ENCODE assay signal across 8 cellular contexts in genomic region chr11:30914143-30914762, GRCh38.
A peak's percentile ranks its signal among the peaks of the same experiment; 100 is the strongest.
DNase-seq lines count a peak whose midpoint lies in the region; ATAC-seq, FAIRE-seq and TF ChIP-seq lines count a peak whose summit lies in the region.

No MANE protein-coding gene starts in this region.

- H4K20me1 ChIP-seq in HCT116 (ENCODE audit: insufficient read depth) (no peaks in the 10 kb centered on the region), HepG2 (ENCODE audit: insufficient read depth, low read length) (no peaks in the 10 kb centered on the region)

- H3K9me3 ChIP-seq in HCT116 (ENCODE audit: control insufficient read depth in 1 of 2, insufficient read depth in 1 of 2, low read depth in 1 of 2, low read length in 2 of 2) (no peaks in the 10 kb centered on the region), HepG2 (ENCODE audit: low read length) (no peaks in the 10 kb centered on the region), aorta (ENCODE audit: control insufficient read depth, low read length) (no peaks in the 10 kb centered on the region)

- H2AFZ ChIP-seq in HCT116 (ENCODE audit: low read depth, low read length, poor library complexity, severe bottlenecking): no peak overlapping the region
- H2AFZ ChIP-seq in HepG2 (ENCODE audit: low read length): no peak overlapping the region

- ATAC-seq in HCT116: peak; percentile 84
- peak; percentile 97 for ATAC-seq in HepG2
- ATAC-seq in aorta (ENCODE audit: low FRiP score): peak; percentile 45

- POLR2A ChIA-PET in HCT116 (lab: Charles Lee) (no interaction called here), HepG2 (lab: Yijun Ruan, JAX) (no interaction called here)

- 15% methylated on average over 8 of the region's 8 CpGs for WGBS in HepG2 (ENCODE audit: low lambda C conversion rate)
- 4 to 7% methylated on average over 8 of the region's 8 CpGs for WGBS in aorta, 2 donors

- H3K36me3 ChIP-seq in HCT116 (ENCODE audit: control insufficient read depth in 1 of 2, insufficient read depth in 2 of 2, low read length in 2 of 2) (no peaks in the 10 kb centered on the region), HepG2 (replicated peaks in 1 of 2; ENCODE audit: control insufficient read depth in 1 of 2, insufficient read depth in 2 of 2, low read length in 2 of 2) (no peaks in the 10 kb centered on the region), aorta (ENCODE audit: control insufficient read depth in 1 of 2, insufficient read depth in 2 of 2, low read length in 1 of 2) (no peaks in the 10 kb centered on the region)

- H3K4me3 ChIP-seq in HCT116 (replicated peaks in 1 of 2; ENCODE audit: low read depth in 1 of 2, low read length in 2 of 2): no peak overlapping the region
- no peak overlapping the region for H3K4me3 ChIP-seq in choroid plexus epithelial cell (ENCODE audit: low read depth, low read length)
- no peak overlapping the region for H3K4me3 ChIP-seq in HepG2 (replicated peaks in 1 of 3; ENCODE audit: insufficient read depth in 1 of 3, low read depth in 2 of 3, low read length in 3 of 3)
- no peak overlapping the region for H3K4me3 ChIP-seq in aorta (ENCODE audit: low read length in 2 of 2)

- H3K4me2 ChIP-seq in HCT116 (ENCODE audit: low read length) (no peak overlapping the region), HepG2 (ENCODE audit: low read depth, low read length) (no peak overlapping the region)

- CTCF ChIA-PET in HCT116 (lab: Charles Lee): interaction anchor here (1.0 to 2.5 kb wide), 4 partner anchors 12 to 1465 kb away, joined by 3 to 8 read pairs (median 4); no protein-coding TSS in a partner anchor
- CTCF ChIA-PET in HepG2 (lab: Yijun Ruan, JAX; ENCODE audit: low intra/inter-chr PET ratio, low total read pairs): interaction anchor here (1.1 kb wide), 1 partner anchor 568 kb away, joined by 3 read pairs; no protein-coding TSS in a partner anchor

- intact Hi-C loops in HCT116 (cut with micrococcal nuclease) (no loop called here), HepG2 (cut with micrococcal nuclease; ENCODE audit: unreplicated experiment) (loop anchor here (1.0 to 2.0 kb wide), 2 partner anchors 568 to 1481 kb away; no protein-coding TSS in a partner anchor), aorta (cut with DNase I) (loop anchor here in 1 of 2 donors (5.0 to 10.0 kb wide), 2 partner anchors 562 to 1479 kb away; no protein-coding TSS in a partner anchor)

- H3K27ac ChIP-seq in HCT116 (ENCODE audit: low read depth, low read length): no peak overlapping the region
- no peak overlapping the region for H3K27ac ChIP-seq in HepG2 (ENCODE audit: extremely low read length, insufficient read depth, low read length)
- H3K27ac ChIP-seq in aorta (ENCODE audit: low read depth in 1 of 2, low read length in 2 of 2): no peak overlapping the region

- FAIRE-seq in HepG2 (lab: Jason Lieb, UNC): peak; percentile 64

- TF ChIP-seq POLR2A in HCT116 (IDR thresholded peaks at IDR 0.05; ENCODE audit: borderline replicate concordance, extremely low read depth, insufficient read depth, insufficient read length): no peak
- TF ChIP-seq POLR2A in HepG2 (IDR thresholded peaks at IDR 0.05; ENCODE audit: insufficient read depth in 1 of 2, low read depth in 2 of 2, low read length in 2 of 2): no peak

- DNase-seq in EL (peak; percentile 18), HCT116 (ENCODE audit: low read depth, low spot score) (peak; percentile 15), NCI-H82 (lab: John Stamatoyannopoulos, UW) (peak; percentile 68), choroid plexus epithelial cell (ENCODE audit: low read depth) (peak; percentile 79), HepG2 (ENCODE audit: low spot score) (peak; percentile 16), aorta (peak; percentile 66 to 86)
- no peak for DNase-seq in stimulated activated CD4-positive, alpha-beta T cell treated with anti-CD3 and anti-CD28 coated beads, Interleukin-1b, Interleukin-23, amount 100 ng/mL, for 48 hours
- DNase-seq in activated CD4-positive, CD25-positive, alpha-beta regulatory T cell (lab: John Stamatoyannopoulos, UW): no peak

- H3K27me3 ChIP-seq in HCT116 (ENCODE audit: insufficient read depth, low read length) (peaks cover 30% of the 10 kb centered on the region), HepG2 (ENCODE audit: control insufficient read depth in 1 of 2, insufficient read depth in 2 of 2, low read length in 2 of 2) (no peaks in the 10 kb centered on the region), aorta (ENCODE audit: control insufficient read depth in 1 of 2, insufficient read depth in 2 of 2, low read length in 1 of 2) (no peaks in the 10 kb centered on the region)

- BruUV-seq in HCT116 (replicated peaks; lab: Mats Ljungman, UMichigan): no TSS peak
- BruUV-seq in HepG2 (replicated peaks; lab: Mats Ljungman, UMichigan): no TSS peak

- in situ Hi-C loops in HepG2 (cut with HindIII; ENCODE audit: extremely low pct_ligation_motif_present, low pct_unique_long_range_greater_than_20kb): loop anchor here (25.0 kb wide), 1 partner anchor 1477 kb away; no protein-coding TSS in a partner anchor

- H3K9ac ChIP-seq in HCT116 (ENCODE audit: low read length) (no peak overlapping the region), HepG2 (ENCODE audit: insufficient read depth, low read depth, low read length) (no peak overlapping the region)

- H3K79me2 ChIP-seq in HCT116 (ENCODE audit: insufficient read depth, low read length) (no peaks in the 10 kb centered on the region), HepG2 (ENCODE audit: insufficient read depth, low read length) (no peaks in the 10 kb centered on the region)

- RAD21 ChIA-PET in HCT116 (lab: Charles Lee; ENCODE audit: low non-redundant PET in 1 of 2, low total read pairs in 2 of 2, uncharacterized antibody in 2 of 2, unreplicated experiment in 2 of 2): no interaction called here

- H3K4me1 ChIP-seq in HCT116 (ENCODE audit: control insufficient read depth in 1 of 2, insufficient read depth in 2 of 2, low read length in 2 of 2) (no peaks in the 10 kb centered on the region), HepG2 (ENCODE audit: insufficient read depth, low read length) (no peaks in the 10 kb centered on the region), aorta (ENCODE audit: control insufficient read depth in 1 of 2, insufficient read depth in 2 of 2, low read length in 2 of 2) (no peaks in the 10 kb centered on the region)

- TF ChIP-seq RAD21 in HCT116 (IDR thresholded peaks at IDR 0.05; ENCODE audit: low read depth) (no peak), HepG2 (CRISPR knock-in tag; IDR thresholded peaks at IDR 0.05) (no peak)

- TF ChIP-seq EP300 in HepG2 (IDR thresholded peaks at IDR 0.05; ENCODE audit: low read depth in 2 of 2, low read length in 2 of 2) (no peak), HepG2 (CRISPR knock-in tag; IDR thresholded peaks at IDR 0.05; ENCODE audit: borderline replicate concordance) (no peak)

- peak; percentile 11 to 62 (median 46); a peak in 4 of 6 replicates for TF ChIP-seq CTCF in HCT116 (IDR thresholded peaks at IDR 0.05 in 2 of 3, conservative IDR thresholded peaks at IDR 0.05 in 1 of 3; ENCODE audit: borderline replicate concordance in 1 of 3, insufficient read depth in 1 of 3, low read depth in 2 of 3, low read length in 2 of 3)
- peak; percentile 91 for TF ChIP-seq CTCF in choroid plexus epithelial cell (conservative IDR thresholded peaks at IDR 0.05; ENCODE audit: low read depth, low read length)
- peak; percentile 74 for TF ChIP-seq CTCF in HepG2 (CRISPR knock-in tag; IDR thresholded peaks at IDR 0.05)

- H3K9me2 ChIP-seq in HCT116 (ENCODE audit: insufficient read depth): no peaks in the 10 kb centered on the region

TF ChIP-seq in HCT116, 20 proteins besides CTCF, POLR2A, EP300 and RAD21:
- TF ChIP-seq, protein P1, sequence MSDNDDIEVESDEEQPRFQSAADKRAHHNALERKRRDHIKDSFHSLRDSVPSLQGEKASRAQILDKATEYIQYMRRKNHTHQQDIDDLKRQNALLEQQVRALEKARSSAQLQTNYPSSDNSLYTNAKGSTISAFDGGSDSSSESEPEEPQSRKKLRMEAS (IDR thresholded peaks at IDR 0.05): no peak
- TF ChIP-seq SRF (IDR thresholded peaks at IDR 0.05; ENCODE audit: low read depth) (no peak), SIN3A (IDR thresholded peaks at IDR 0.05; ENCODE audit: low read depth) (no peak)

TF ChIP-seq in HepG2, 621 proteins besides CTCF, POLR2A, EP300 and RAD21:
- TF ChIP-seq ATRX (CRISPR knock-in tag; IDR thresholded peaks at IDR 0.05; ENCODE audit: borderline replicate concordance) (no peak), KDM4B (CRISPR knock-in tag; IDR thresholded peaks at IDR 0.05) (no peak), ATAD3A (CRISPR knock-in tag; IDR thresholded peaks at IDR 0.05) (no peak), STAG1 (CRISPR knock-in tag; IDR thresholded peaks at IDR 0.05) (peak; percentile 43), SP4 (CRISPR knock-in tag; IDR thresholded peaks at IDR 0.05) (no peak), CEBPG (CRISPR knock-in tag; IDR thresholded peaks at IDR 0.05) (0 out of 2 replicates have a peak, but pooled peaks have one; percentile 27), MED1 (CRISPR knock-in tag; IDR thresholded peaks at IDR 0.05) (no peak), ZBTB38 (CRISPR knock-in tag; IDR thresholded peaks at IDR 0.05) (no peak), CEBPB (IDR thresholded peaks at IDR 0.05; ENCODE audit: borderline replicate concordance, low read depth, low read length) (peak; percentile 41; the same call in 1 of the 2 replicates), SMC3 (IDR thresholded peaks at IDR 0.05; ENCODE audit: low read length) (peak; percentile 40; the same call in 1 of the 2 replicates)
- TF ChIP-seq, protein P2, sequence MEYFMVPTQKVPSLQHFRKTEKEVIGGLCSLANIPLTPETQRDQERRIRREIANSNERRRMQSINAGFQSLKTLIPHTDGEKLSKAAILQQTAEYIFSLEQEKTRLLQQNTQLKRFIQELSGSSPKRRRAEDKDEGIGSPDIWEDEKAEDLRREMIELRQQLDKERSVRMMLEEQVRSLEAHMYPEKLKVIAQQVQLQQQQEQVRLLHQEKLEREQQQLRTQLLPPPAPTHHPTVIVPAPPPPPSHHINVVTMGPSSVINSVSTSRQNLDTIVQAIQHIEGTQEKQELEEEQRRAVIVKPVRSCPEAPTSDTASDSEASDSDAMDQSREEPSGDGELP (IDR thresholded peaks at IDR 0.05; ENCODE audit: borderline replicate concordance, low read depth): no peak

Comparison
In these comparisons a context has a peak if more than half of its experiments do, and no peak if none do; other contexts are left out.
1. DNase-seq: peak in EL (single experiment), HCT116 (single experiment), NCI-H82 (single experiment), choroid plexus epithelial cell (single experiment), HepG2 (single experiment) and aorta (2 of 2); none in stimulated activated CD4-positive, alpha-beta T cell treated with anti-CD3 and anti-CD28 coated beads, Interleukin-1b, Interleukin-23, amount 100 ng/mL, for 48 hours (single experiment) and activated CD4-positive, CD25-positive, alpha-beta regulatory T cell (0 of 4).
2. ATAC-seq: peak in every context shown above with its lines; median percentile 97 in HepG2; 84 in HCT116; 45 in aorta.
3. Peak in every context shown above with its lines, with median percentiles within 50 percentile points of each other: CTCF ChIP-seq.